Comparison of ENCODE assay signal across 15 cellular contexts in genomic region chr5:4207456-4207855, GRCh38.
A peak's percentile ranks its signal among the peaks of the same experiment; 100 is the strongest.
DNase-seq lines count a peak whose midpoint lies in the region; TF ChIP-seq lines count a peak whose summit lies in the region.
"Had no signal": no experiment of that assay in that cellular context is flagged by ENCODE, and none has a peak within 500 bp of the region (broad histone marks: within the 10 kb centered on the region; RNA-seq: fewer than 3 reads in every experiment).

No MANE protein-coding gene starts in this region.

- H3K9me3 Mint-ChIP-seq in neural progenitor cell, result peaks cover 13% of the 10 kb centered on the region

- H3K27me3 ChIP-seq in neural progenitor cell, result peaks cover 3% of the 10 kb centered on the region
- H3K27me3 ChIP-seq in vagina, result no peaks in the 10 kb centered on the region
- H3K27me3 ChIP-seq in ascending aorta, result no peaks in the 10 kb centered on the region
- H3K27me3 ChIP-seq: BLaER1 had no signal

- H3F3A ChIP-seq in neural progenitor cell (ENCODE audit: low read depth), result peaks cover 9% of the 10 kb centered on the region

- intact Hi-C loops in vagina (cut with DNase I), result no loop called here
- intact Hi-C loops in ascending aorta (cut with DNase I), result no loop called here

- H3K27me3 Mint-ChIP-seq in neural progenitor cell (ENCODE audit: insufficient read depth, low read depth), result peaks cover 9% of the 10 kb centered on the region
- H3K27me3 Mint-ChIP-seq: CD4-positive, CD25-positive, alpha-beta regulatory T cell had no signal

- H3K4me1 Mint-ChIP-seq in neural progenitor cell, result peaks cover 57% of the 10 kb centered on the region
- H3K4me1 Mint-ChIP-seq: CD4-positive, CD25-positive, alpha-beta regulatory T cell had no signal

- no peak overlapping the region for H3K4me2 ChIP-seq in neural progenitor cell
- H3K4me2 ChIP-seq: BLaER1 had no signal

- H3K79me2 ChIP-seq in neural progenitor cell (ENCODE audit: low read depth), result no peaks in the 10 kb centered on the region

- H2AFZ ChIP-seq in neural progenitor cell (replicated peaks), result no peak overlapping the region

- peaks cover 2% of the 10 kb centered on the region for H4K20me1 ChIP-seq in neural progenitor cell (ENCODE audit: low read depth)
- H4K20me1 ChIP-seq: BLaER1 had no signal

- TF ChIP-seq CTCF in neural progenitor cell (IDR thresholded peaks at IDR 0.05), result no peak
- TF ChIP-seq CTCF in vagina (IDR thresholded peaks at IDR 0.05), result no peak
- no peak for TF ChIP-seq CTCF in ascending aorta (IDR thresholded peaks at IDR 0.05)

- H3K4me3 Mint-ChIP-seq in neural progenitor cell, result peak overlapping the region; percentile 54
- H3K4me3 Mint-ChIP-seq: CD4-positive, CD25-positive, alpha-beta regulatory T cell had no signal

- H3K9me3 ChIP-seq in neural progenitor cell (ENCODE audit: low read depth) (no peaks in the 10 kb centered on the region), vagina (no peaks in the 10 kb centered on the region), ascending aorta (no peaks in the 10 kb centered on the region)
- H3K9me3 ChIP-seq: HAP-1 had no signal

- no peaks in the 10 kb centered on the region for H3K36me3 ChIP-seq in neural progenitor cell
- no peaks in the 10 kb centered on the region for H3K36me3 ChIP-seq in vagina
- no peaks in the 10 kb centered on the region for H3K36me3 ChIP-seq in ascending aorta
- H3K36me3 ChIP-seq: BLaER1, HAP-1 had no signal

- H3K27ac ChIP-seq in neural progenitor cell (no peak overlapping the region), vagina (no peak overlapping the region), ascending aorta (no peak overlapping the region)
- H3K27ac ChIP-seq: BLaER1 had no signal

- no peaks in the 10 kb centered on the region for H3K36me3 Mint-ChIP-seq in neural progenitor cell
- H3K36me3 Mint-ChIP-seq: CD4-positive, CD25-positive, alpha-beta regulatory T cell had no signal

- peak overlapping the region; percentile 55 for H3K27ac Mint-ChIP-seq in neural progenitor cell
- H3K27ac Mint-ChIP-seq: CD4-positive, CD25-positive, alpha-beta regulatory T cell had no signal

- DNase-seq in NCI-H748 (lab: John Stamatoyannopoulos, UW; ENCODE audit: unreplicated experiment), result peak; percentile 51
- DNase-seq in NCI-H748 treated with DMSO at 0.1 percent for 48 hours (lab: John Stamatoyannopoulos, UW), result no peak
- peak; percentile 64 for DNase-seq in left kidney (ENCODE audit: low read depth, low spot score)
- peak; percentile 52 for DNase-seq in neural progenitor cell (ENCODE audit: low spot score)
- DNase-seq in vagina (ENCODE audit: extremely low spot score in 2 of 2), result peak; percentile 44 to 52
- no peak for DNase-seq in ascending aorta (ENCODE audit: low spot score in 2 of 2)
- DNase-seq in NCI-H526 treated with DMSO at 0.1 percent for 48 hours (lab: John Stamatoyannopoulos, UW), result no peak
- DNase-seq in activated T-cell treated with anti-CD3 and anti-CD28 coated beads for 4 hours, result no peak
- DNase-seq: 8988T; AML-193; CD4-positive, CD25-positive, alpha-beta regulatory T cell; DMS 273 treated with DMSO at 0.1 percent for 48 hours; GOT3 had no signal

- H3K4me1 ChIP-seq in neural progenitor cell (peaks cover 30% of the 10 kb centered on the region), vagina (peaks cover 6% of the 10 kb centered on the region), ascending aorta (no peaks in the 10 kb centered on the region)
- H3K4me1 ChIP-seq: HAP-1 had no signal

- no peak for TF ChIP-seq POLR2A in vagina (IDR thresholded peaks at IDR 0.05)

- no peak overlapping the region for H3K4me3 ChIP-seq in neural progenitor cell
- no peak overlapping the region for H3K4me3 ChIP-seq in vagina
- no peak overlapping the region for H3K4me3 ChIP-seq in ascending aorta
- H3K4me3 ChIP-seq: BLaER1, HAP-1 had no signal

- H3K9ac ChIP-seq in neural progenitor cell, result no peak overlapping the region
- H3K9ac ChIP-seq: BLaER1 had no signal

Comparison
In these comparisons a context has a peak if more than half of its experiments do, and no peak if none do; other contexts are left out.
1. DNase-seq: peak in NCI-H748 (single experiment), left kidney (single experiment), neural progenitor cell (single experiment) and vagina (2 of 2); none in NCI-H748 treated with DMSO at 0.1 percent for 48 hours (single experiment), ascending aorta (0 of 2), NCI-H526 treated with DMSO at 0.1 percent for 48 hours (single experiment) and activated T-cell treated with anti-CD3 and anti-CD28 coated beads for 4 hours (single experiment).